31 cellular contexts compared by ENCODE assay signal in the genomic region with DNA sequence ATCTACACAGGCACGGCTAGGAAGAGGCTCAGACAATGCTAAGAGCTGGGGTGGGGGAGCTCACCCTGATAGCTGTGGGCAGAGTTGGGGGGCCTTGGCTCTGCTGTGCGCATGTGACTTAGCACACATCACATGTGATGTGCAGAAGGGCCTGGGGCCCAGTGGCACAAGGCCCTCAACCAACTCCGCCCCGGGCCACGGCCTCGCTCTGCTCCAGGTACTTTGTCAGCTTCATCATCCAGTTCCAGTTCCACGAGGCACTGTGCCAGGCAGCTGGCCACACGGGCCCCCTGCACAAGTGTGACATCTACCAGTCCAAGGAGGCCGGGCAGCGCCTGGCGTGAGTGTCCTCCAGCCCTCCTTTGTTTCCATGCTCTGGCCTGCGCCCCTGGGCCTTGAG. TPM values are rescaled to one million over a fixed set of nuclear protein-coding genes. Genes with fewer than 3 reads are reported as not detected.
"Had no signal": no experiment of that assay in that cellular context is flagged by ENCODE, and none has a peak within 500 bp of the region (broad histone marks: within the 10 kb centered on the region; RNA-seq: fewer than 3 reads in every experiment).

No MANE protein-coding gene starts in this region.

- H3K27ac ChIP-seq: ascending aorta, body of pancreas, breast epithelium, SJCRH30, SK-N-MC had no signal

- H3K4me3 Mint-ChIP-seq: activated CD4-positive, alpha-beta T cell treated with anti-CD3 and anti-CD28 coated beads, Interleukin-2, amount 10 ng/mL, durations not matched to agents 24 days and 14 days; activated CD8-positive, alpha-beta T cell treated with anti-CD3 and anti-CD28 coated beads for 36 hours; activated naive CD4-positive, alpha-beta T cell treated with anti-CD3 and anti-CD28 coated beads, Interleukin-2, amount 50 U/mL, for 24 hours; activated naive CD8-positive, alpha-beta T cell treated with anti-CD3 and anti-CD28 coated beads, Interleukin-2, amount 10 ng/mL, durations not matched to agents 7 days and 5 days; activated T-cell treated with anti-CD3 and anti-CD28 coated beads, Interleukin-2, amount 50 U/mL, for 24 hours had no signal

- H3K9me3 Mint-ChIP-seq: activated CD4-positive, alpha-beta T cell treated with anti-CD3 and anti-CD28 coated beads, Interleukin-2, amount 10 ng/mL, durations not matched to agents 24 days and 14 days; activated CD8-positive, alpha-beta T cell treated with anti-CD3 and anti-CD28 coated beads for 36 hours; activated naive CD4-positive, alpha-beta T cell treated with anti-CD3 and anti-CD28 coated beads, Interleukin-2, amount 50 U/mL, for 24 hours; activated naive CD8-positive, alpha-beta T cell treated with anti-CD3 and anti-CD28 coated beads, Interleukin-2, amount 10 ng/mL, durations not matched to agents 7 days and 5 days; activated T-cell treated with anti-CD3 and anti-CD28 coated beads, Interleukin-2, amount 50 U/mL, for 24 hours; activated T-helper 2 cell treated with anti-CD3 and anti-CD28 coated beads, Interferon-gamma antibody, Interleukin-2, Interleukin-4, amounts not matched to agents 10 μg/mL and 5 μg/mL and 100 μg/mL, durations not matched to agents 14 hours and 24 hours and 36 hours had no signal

- H3K27me3 ChIP-seq: ascending aorta, body of pancreas, breast epithelium, SJCRH30 had no signal

- H3K4me3 ChIP-seq: ascending aorta, body of pancreas, breast epithelium, SJCRH30, SK-N-MC had no signal

- H3K4me1 ChIP-seq: ascending aorta, breast epithelium, SJCRH30 had no signal

- FAIRE-seq: TTC549 had no signal

- H3K36me3 Mint-ChIP-seq: activated naive CD4-positive, alpha-beta T cell treated with anti-CD3 and anti-CD28 coated beads, Interleukin-2, amount 50 U/mL, for 24 hours; activated naive CD8-positive, alpha-beta T cell treated with anti-CD3 and anti-CD28 coated beads, Interleukin-2, amount 10 ng/mL, durations not matched to agents 7 days and 5 days had no signal

- H3K4me1 Mint-ChIP-seq: activated naive CD4-positive, alpha-beta T cell treated with anti-CD3 and anti-CD28 coated beads, Interleukin-2, amount 50 U/mL, for 24 hours; activated naive CD8-positive, alpha-beta T cell treated with anti-CD3 and anti-CD28 coated beads, Interleukin-2, amount 10 ng/mL, durations not matched to agents 7 days and 5 days had no signal

- DNase-seq: activated CD4-positive, alpha-beta T cell treated with anti-CD3 and anti-CD28 coated beads, Interleukin-2, amount 10 ng/mL, durations not matched to agents 24 days and 14 days; activated CD4-positive, alpha-beta T cell treated with anti-CD3 and anti-CD28 coated beads, Interleukin-2, amount 50 U/mL, for 4 hours; activated CD8-positive, alpha-beta T cell treated with anti-CD3 and anti-CD28 coated beads for 36 hours; activated gamma-delta T cell; activated naive CD4-positive, alpha-beta T cell treated with Interleukin-2 at 50 U/mL for 16 hours; activated naive CD8-positive, alpha-beta T cell treated with anti-CD3 and anti-CD28 coated beads, Interleukin-2, amount 10 ng/mL, durations not matched to agents 7 days and 5 days; activated T-cell treated with anti-CD3 and anti-CD28 coated beads, Interleukin-2, amount 50 U/mL, for 24 hours; amygdala; body of pancreas; Karpas-422; KBM-7; NCI-H1105; NCI-H1417 treated with DMSO at 0.1 percent for 48 hours; NCI-H1930; NCI-H2081 treated with DMSO at 0.1 percent for 48 hours; NCI-H345; OCI-M1; SHP77; SJCRH30 had no signal

- H3K27ac Mint-ChIP-seq: activated CD4-positive, alpha-beta T cell treated with anti-CD3 and anti-CD28 coated beads, Interleukin-2, amount 10 ng/mL, durations not matched to agents 24 days and 14 days; activated CD8-positive, alpha-beta T cell treated with anti-CD3 and anti-CD28 coated beads for 36 hours; activated naive CD4-positive, alpha-beta T cell treated with anti-CD3 and anti-CD28 coated beads, Interleukin-2, amount 50 U/mL, for 24 hours; activated naive CD8-positive, alpha-beta T cell treated with anti-CD3 and anti-CD28 coated beads, Interleukin-2, amount 10 ng/mL, durations not matched to agents 7 days and 5 days; activated T-cell treated with anti-CD3 and anti-CD28 coated beads, Interleukin-2, amount 50 U/mL, for 24 hours; activated T-helper 2 cell treated with anti-CD3 and anti-CD28 coated beads, Interferon-gamma antibody, Interleukin-2, Interleukin-4, amounts not matched to agents 10 μg/mL and 5 μg/mL and 100 μg/mL, durations not matched to agents 14 hours and 24 hours and 36 hours had no signal

- H3K36me3 ChIP-seq: ascending aorta, breast epithelium, SJCRH30 had no signal

- H3K27me3 Mint-ChIP-seq: activated CD8-positive, alpha-beta T cell treated with anti-CD3 and anti-CD28 coated beads for 36 hours; activated naive CD4-positive, alpha-beta T cell treated with anti-CD3 and anti-CD28 coated beads, Interleukin-2, amount 50 U/mL, for 24 hours; activated T-cell treated with anti-CD3 and anti-CD28 coated beads, Interleukin-2, amount 50 U/mL, for 24 hours had no signal

- ATAC-seq: activated CD8-positive, alpha-beta T cell treated with anti-CD3 and anti-CD28 coated beads for 36 hours; body of pancreas had no signal

- H3K9me3 ChIP-seq: ascending aorta, body of pancreas, breast epithelium, SJCRH30 had no signal

RNA-seq across cellular contexts. Expression of a gene that starts 19.3 kb away (rescaled TPM):
- total RNA-seq: activated CD4-positive, alpha-beta T cell treated with anti-CD3 and anti-CD28 coated beads, Interleukin-2, amount 10 ng/mL, durations not matched to agents 24 days and 14 days; activated T-helper 2 cell treated with anti-CD3 and anti-CD28 coated beads, Interferon-gamma antibody, Interleukin-2, Interleukin-4, amounts not matched to agents 10 μg/mL and 5 μg/mL and 100 μg/mL, durations not matched to agents 14 hours and 24 hours and 36 hours had no signal

RNA-seq across cellular contexts. Expression of a gene that starts 27.0 kb away (rescaled TPM):
- total RNA-seq: activated CD4-positive, alpha-beta T cell treated with anti-CD3 and anti-CD28 coated beads, Interleukin-2, amount 10 ng/mL, durations not matched to agents 24 days and 14 days; activated CD8-positive, alpha-beta memory T cell treated with anti-CD3 and anti-CD28 coated beads for 36 hours; activated CD8-positive, alpha-beta T cell treated with anti-CD3 and anti-CD28 coated beads for 36 hours; activated naive CD8-positive, alpha-beta T cell treated with anti-CD3 and anti-CD28 coated beads, Interleukin-2, amount 10 ng/mL, durations not matched to agents 7 days and 5 days; activated T-helper 2 cell treated with anti-CD3 and anti-CD28 coated beads, Interferon-gamma antibody, Interleukin-2, Interleukin-4, amounts not matched to agents 10 μg/mL and 5 μg/mL and 100 μg/mL, durations not matched to agents 14 hours and 24 hours and 36 hours; ascending aorta; breast epithelium; cardiac septum; MCF 10A; NCI-H460; SJCRH30; T-helper 1 cell treated with Interleukin-12 subunit alpha and Interleukin-12 subunit beta and Interleukin-4 antibody, amounts not matched to agents 30 ng/mL and 1 ng/mL, for 36 hours; T-helper 2 cell treated with Interferon-gamma antibody and Interleukin-4, amounts not matched to agents 100 ng/mL and 5 ng/mL, for 36 hours had no signal

RNA-seq across cellular contexts. Expression of a gene that starts 50.1 kb away (rescaled TPM):
- total RNA-seq: SJCRH30 had no signal
